7 cellular contexts compared by ENCODE assay signal in the genomic region with DNA sequence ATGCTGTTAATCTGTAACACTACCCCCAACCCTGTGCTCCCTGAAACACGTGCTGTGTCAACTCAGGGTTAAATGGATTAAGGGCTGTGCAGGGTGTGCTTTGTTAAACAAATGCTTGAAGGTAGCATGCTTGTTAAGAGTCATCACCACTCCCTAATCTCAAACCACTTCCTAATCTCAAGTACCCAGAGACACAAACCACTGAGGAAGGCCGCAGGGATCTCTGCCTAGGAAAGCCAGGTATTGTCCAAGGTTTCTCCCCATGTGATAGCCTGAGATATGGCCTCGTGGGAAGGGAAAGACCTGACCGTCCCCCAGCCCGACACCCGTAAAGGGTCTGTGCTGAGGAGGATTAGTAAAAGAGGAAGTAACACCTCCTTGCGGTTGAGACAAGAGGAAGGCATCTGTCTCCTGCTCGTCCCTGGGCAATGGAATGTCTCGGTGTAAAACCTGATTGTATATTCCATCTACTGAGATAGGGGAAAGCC. TPM values are rescaled to one million over a fixed set of nuclear protein-coding genes. Genes with fewer than 3 reads are reported as not detected.
A peak's percentile ranks its signal among the peaks of the same experiment; 100 is the strongest.
DNase-seq lines count a peak whose midpoint lies in the region; ATAC-seq and TF ChIP-seq lines count a peak whose summit lies in the region.
"Not testable (repeated sequence)": the region's sequence is repeated elsewhere in the genome, so short reads cannot be mapped to it uniquely, and the experiment has no call there.

No MANE protein-coding gene starts in this region.

- not testable (repeated sequence) for H3K36me3 Mint-ChIP-seq in H9 (ENCODE audit: insufficient read depth in 1 of 3, low read depth in 3 of 3); natural killer cell treated with Interleukin-12 subunit alpha and Interleukin-12 subunit beta and Interleukin-15 and Interleukin-18, amount 100 ng/mL, for 72 hours
- H3K36me3 Mint-ChIP-seq in activated CD4-positive, alpha-beta memory T cell treated with anti-CD3 and anti-CD28 coated beads for 36 hours: peaks cover 28% of the 10 kb centered on the region
- H3K36me3 Mint-ChIP-seq in activated naive CD4-positive, alpha-beta T cell treated with anti-CD3 and anti-CD28 coated beads, Interleukin-2, amount 50 U/mL, for 72 hours: peaks cover 0 to 16% of the 10 kb centered on the region in 2 donors

- not testable (repeated sequence) for H3K79me1 ChIP-seq in H9 (ENCODE audit: insufficient read depth, low read depth, low read length, poor library complexity, severe bottlenecking)

- H2AFZ ChIP-seq in H9 (ENCODE audit: low read length); SU-DHL-6 (ENCODE audit: low read depth, low read length, severe bottlenecking): not testable (repeated sequence)

- H3K14ac ChIP-seq in H9 (ENCODE audit: insufficient read depth, low read length): not testable (repeated sequence)

- WGBS in H9 (ENCODE audit: extremely low coverage, insufficient read length, low lambda C conversion rate): no CpG with 5 or more reads among the region's 9 CpGs

- H3K18ac ChIP-seq in H9 (ENCODE audit: insufficient read length, low read depth, low read length): not testable (repeated sequence)

- not testable (repeated sequence) for H3K9me3 ChIP-seq in H9 (ENCODE audit: control insufficient read depth, low read depth, low read length); SU-DHL-6 (ENCODE audit: insufficient read depth, low read length); cardiac muscle cell (ENCODE audit: low read depth)

- H2BK15ac ChIP-seq in H9 (ENCODE audit: low read depth, low read length): not testable (repeated sequence)

- H3K4me3 ChIP-seq in SU-DHL-6 (ENCODE audit: insufficient read depth, low read length, poor library complexity, severe bottlenecking); cardiac muscle cell: not testable (repeated sequence)

- H4K8ac ChIP-seq in H9 (replicated peaks; ENCODE audit: insufficient read length, low read depth, low read length): not testable (repeated sequence)

- not testable (repeated sequence) for H4K20me1 ChIP-seq in H9 (ENCODE audit: control insufficient read depth, insufficient read depth, insufficient read length); SU-DHL-6 (ENCODE audit: low read depth, low read length)

- H3K4me1 Mint-ChIP-seq in H9: peaks cover 23 to 31% of the 10 kb centered on the region in 2 experiments
- peaks cover 25% of the 10 kb centered on the region for H3K4me1 Mint-ChIP-seq in activated CD4-positive, alpha-beta memory T cell treated with anti-CD3 and anti-CD28 coated beads for 36 hours (ENCODE audit: low read depth)
- H3K4me1 Mint-ChIP-seq in natural killer cell treated with Interleukin-12 subunit alpha and Interleukin-12 subunit beta and Interleukin-15 and Interleukin-18, amount 100 ng/mL, for 72 hours (ENCODE audit: low read depth in 2 of 2): peaks cover 21 to 26% of the 10 kb centered on the region in 2 donors

- H3K4me2 ChIP-seq in H9 (ENCODE audit: insufficient read depth, insufficient read length, low read length): not testable (repeated sequence)
- H3K4me2 ChIP-seq in SU-DHL-6 (ENCODE audit: low read depth, low read length, poor library complexity, severe bottlenecking): peak overlapping the region; percentile 51

- H3K23ac ChIP-seq in H9 (ENCODE audit: insufficient read length, low read depth, low read length): not testable (repeated sequence)

- H4K5ac ChIP-seq in H9 (ENCODE audit: insufficient read length, low read depth, low read length): peak overlapping the region; percentile 63

- H2BK12ac ChIP-seq in H9 (ENCODE audit: insufficient read length, low read depth, low read length): not testable (repeated sequence)

- not testable (repeated sequence) for H2AK5ac ChIP-seq in H9 (ENCODE audit: insufficient read length, low read length)

- H3K36me3 ChIP-seq in SU-DHL-6 (ENCODE audit: low read length): not testable (repeated sequence)
- peaks cover 24% of the 10 kb centered on the region for H3K36me3 ChIP-seq in cardiac muscle cell

- H3F3A ChIP-seq in SU-DHL-6 (ENCODE audit: insufficient read depth): peaks cover 40% of the 10 kb centered on the region

- intact Hi-C loops in activated CD4-positive, alpha-beta memory T cell treated with anti-CD3 and anti-CD28 coated beads for 36 hours (cut with micrococcal nuclease): not testable (repeated sequence)

- peak; percentile 28; the same call in 1 of the 3 replicates for TF ChIP-seq CTCF in H9 (conservative IDR thresholded peaks at IDR 0.05)
- TF ChIP-seq CTCF in SU-DHL-6 (IDR thresholded peaks at IDR 0.05; ENCODE audit: insufficient read depth, low read length, poor library complexity, severe bottlenecking); cardiac muscle cell (IDR thresholded peaks at IDR 0.05; ENCODE audit: low read depth, low read length): not testable (repeated sequence)

- not testable (repeated sequence) for H2BK20ac ChIP-seq in H9 (ENCODE audit: low read depth, low read length, poor library complexity, severe bottlenecking)

- H3K56ac ChIP-seq in H9 (ENCODE audit: insufficient read length, low read depth, low read length): not testable (repeated sequence)

- H3K4me3 Mint-ChIP-seq in H9: peak overlapping the region in 1 of 2 experiments; percentile 23; a peak in 2 of 5 replicates
- H3K4me3 Mint-ChIP-seq in activated CD4-positive, alpha-beta memory T cell treated with anti-CD3 and anti-CD28 coated beads for 36 hours: peak overlapping the region; percentile 26
- peak overlapping the region; percentile 65 for H3K4me3 Mint-ChIP-seq in natural killer cell treated with Interleukin-12 subunit alpha and Interleukin-12 subunit beta and Interleukin-15 and Interleukin-18, amount 100 ng/mL, for 72 hours

- not testable (repeated sequence) for H3K27me3 ChIP-seq in H9 (ENCODE audit: insufficient read depth, low read length); SU-DHL-6 (ENCODE audit: low read length); cardiac muscle cell

- not testable (repeated sequence) for DNase-seq in H9; cardiac muscle cell (ENCODE audit: low read depth in 1 of 2, low spot score in 1 of 2); natural killer cell treated with Interleukin-12 subunit alpha and Interleukin-12 subunit beta and Interleukin-15 and Interleukin-18, amount 100 ng/mL, for 72 hours (ENCODE audit: low spot score)
- DNase-seq in NCI-H82 (lab: John Stamatoyannopoulos, UW): peak; percentile 88
- DNase-seq in activated CD4-positive, alpha-beta memory T cell treated with anti-CD3 and anti-CD28 coated beads for 36 hours: peak; percentile 35
- DNase-seq in activated naive CD4-positive, alpha-beta T cell treated with anti-CD3 and anti-CD28 coated beads, Interleukin-2, amount 50 U/mL, for 72 hours (ENCODE audit: low spot score in 2 of 2): peak in 1 of 2 donors; percentile 25

- not testable (repeated sequence) for H3K79me2 ChIP-seq in H9 (ENCODE audit: insufficient read depth, low read length); SU-DHL-6 (ENCODE audit: insufficient read depth, low read length)

- not testable (repeated sequence) for H3K23me2 ChIP-seq in H9 (ENCODE audit: insufficient read length, low read depth, low read length, poor library complexity, severe bottlenecking)

- H3K27ac Mint-ChIP-seq in H9: peak overlapping the region; percentile 65 to 92 (median 90); a peak in 5 of 7 replicates
- H3K27ac Mint-ChIP-seq in activated CD4-positive, alpha-beta memory T cell treated with anti-CD3 and anti-CD28 coated beads for 36 hours: peak overlapping the region; percentile 74
- peak overlapping the region; percentile 37 to 82 for H3K27ac Mint-ChIP-seq in activated naive CD4-positive, alpha-beta T cell treated with anti-CD3 and anti-CD28 coated beads, Interleukin-2, amount 50 U/mL, for 72 hours
- H3K27ac Mint-ChIP-seq in natural killer cell treated with Interleukin-12 subunit alpha and Interleukin-12 subunit beta and Interleukin-15 and Interleukin-18, amount 100 ng/mL, for 72 hours: peak overlapping the region; percentile 70 to 85

- CTCF ChIA-PET in activated CD4-positive, alpha-beta memory T cell treated with anti-CD3 and anti-CD28 coated beads for 36 hours (lab: Charles Lee): interaction anchor here (1.5 kb wide), 1 partner anchor 22 kb away, joined by 4 read pairs; a partner anchor contains a TSS

- not testable (repeated sequence) for H3K4me1 ChIP-seq in H9 (ENCODE audit: insufficient read depth, low read length); cardiac muscle cell (ENCODE audit: low read depth)

- ATAC-seq in activated naive CD4-positive, alpha-beta T cell treated with anti-CD3 and anti-CD28 coated beads, Interleukin-2, amount 50 U/mL, for 72 hours; natural killer cell treated with Interleukin-12 subunit alpha and Interleukin-12 subunit beta and Interleukin-15 and Interleukin-18, amount 100 ng/mL, for 72 hours: not testable (repeated sequence)

- not testable (repeated sequence) for H2BK5ac ChIP-seq in H9 (ENCODE audit: insufficient read length, low read length)

- H3K9me3 Mint-ChIP-seq in H9; activated CD4-positive, alpha-beta memory T cell treated with anti-CD3 and anti-CD28 coated beads for 36 hours; activated naive CD4-positive, alpha-beta T cell treated with anti-CD3 and anti-CD28 coated beads, Interleukin-2, amount 50 U/mL, for 72 hours; natural killer cell treated with Interleukin-12 subunit alpha and Interleukin-12 subunit beta and Interleukin-15 and Interleukin-18, amount 100 ng/mL, for 72 hours: not testable (repeated sequence)

- H3K9me2 ChIP-seq in SU-DHL-6 (replicated peaks; ENCODE audit: insufficient read depth, low read length): not testable (repeated sequence)

- not testable (repeated sequence) for H3K27ac ChIP-seq in H9 (ENCODE audit: insufficient read length, low read depth, low read length)
- peak overlapping the region; percentile 60 for H3K27ac ChIP-seq in SU-DHL-6 (ENCODE audit: low read depth, low read length)
- H3K27ac ChIP-seq in cardiac muscle cell: peak overlapping the region; percentile 28

- H3K27me3 Mint-ChIP-seq in H9 (ENCODE audit: low read depth); activated CD4-positive, alpha-beta memory T cell treated with anti-CD3 and anti-CD28 coated beads for 36 hours; natural killer cell treated with Interleukin-12 subunit alpha and Interleukin-12 subunit beta and Interleukin-15 and Interleukin-18, amount 100 ng/mL, for 72 hours: not testable (repeated sequence)

- not testable (repeated sequence) for H3K9ac ChIP-seq in H9 (ENCODE audit: extremely low read depth, insufficient read length, low read length)
- H3K9ac ChIP-seq in SU-DHL-6 (ENCODE audit: low read length): peak overlapping the region; percentile 35; the same call in 1 of the 2 replicates

- H2BK120ac ChIP-seq in H9 (ENCODE audit: low read depth, low read length, poor library complexity, severe bottlenecking): not testable (repeated sequence)

- not testable (repeated sequence) for H3K4ac ChIP-seq in H9 (ENCODE audit: low read depth, low read length)

- POLR2A ChIA-PET in activated CD4-positive, alpha-beta memory T cell treated with anti-CD3 and anti-CD28 coated beads for 36 hours (lab: Charles Lee): interaction anchor here (1.1 kb wide), 1 partner anchor 32 kb away, joined by 5 read pairs; a partner anchor contains a TSS

- not testable (repeated sequence) for H4K91ac ChIP-seq in H9 (ENCODE audit: insufficient read length, low read depth, low read length)

- not testable (repeated sequence) for H3T11ph ChIP-seq in H9 (ENCODE audit: low read length)

RNA-seq across cellular contexts. Expression of a gene that starts 5.3 kb away (rescaled TPM):
- total RNA-seq in H9 (2021): 298 and 306 TPM in 2 replicates
- total RNA-seq in activated CD4-positive, alpha-beta memory T cell treated with anti-CD3 and anti-CD28 coated beads for 36 hours: 100 to 1,000 TPM; 275 to 277 TPM
- 100 to 1,000 TPM; 254 to 286 TPM for total RNA-seq in activated naive CD4-positive, alpha-beta T cell treated with anti-CD3 and anti-CD28 coated beads, Interleukin-2, amount 50 U/mL, for 72 hours
- total RNA-seq in cardiac muscle cell: 282 and 329 TPM in 2 replicates
- polyA plus RNA-seq in cardiac muscle cell: 272 and 289 TPM in 2 replicates
- 100 to 1,000 TPM; 280 to 294 TPM for total RNA-seq in natural killer cell treated with Interleukin-12 subunit alpha and Interleukin-12 subunit beta and Interleukin-15 and Interleukin-18, amount 100 ng/mL, for 72 hours

RNA-seq across cellular contexts. Expression of a gene that starts 14.0 kb away (rescaled TPM):
- 11.2 and 13.7 TPM in 2 replicates for total RNA-seq in H9 (2021)
- total RNA-seq in activated CD4-positive, alpha-beta memory T cell treated with anti-CD3 and anti-CD28 coated beads for 36 hours: 10 to 100 TPM; 22.8 to 25.6 TPM
- total RNA-seq in activated naive CD4-positive, alpha-beta T cell treated with anti-CD3 and anti-CD28 coated beads, Interleukin-2, amount 50 U/mL, for 72 hours: 10 to 100 TPM; 17.9 to 36.1 TPM
- 28.2 and 28.4 TPM in 2 replicates for total RNA-seq in cardiac muscle cell
- 42.3 and 50.1 TPM in 2 replicates for polyA plus RNA-seq in cardiac muscle cell
- 10 to 100 TPM; 33.6 to 34.2 TPM for total RNA-seq in natural killer cell treated with Interleukin-12 subunit alpha and Interleukin-12 subunit beta and Interleukin-15 and Interleukin-18, amount 100 ng/mL, for 72 hours

RNA-seq across cellular contexts. Expression of a gene that starts 22.7 kb away (rescaled TPM):
- 0.04 and 0.09 TPM in 2 replicates for total RNA-seq in H9 (2021)
- total RNA-seq in activated CD4-positive, alpha-beta memory T cell treated with anti-CD3 and anti-CD28 coated beads for 36 hours: 1 to 10 TPM; 1.0 to 1.1 TPM
- total RNA-seq in activated naive CD4-positive, alpha-beta T cell treated with anti-CD3 and anti-CD28 coated beads, Interleukin-2, amount 50 U/mL, for 72 hours: 1 to 10 TPM; 1.0 to 1.5 TPM
- 1.9 and 3.0 TPM in 2 replicates for total RNA-seq in cardiac muscle cell
- polyA plus RNA-seq in cardiac muscle cell: 5.6 and 6.1 TPM in 2 replicates
- total RNA-seq in natural killer cell treated with Interleukin-12 subunit alpha and Interleukin-12 subunit beta and Interleukin-15 and Interleukin-18, amount 100 ng/mL, for 72 hours: 1 to 10 TPM; 3.5 to 5.2 TPM

RNA-seq across cellular contexts. Expression of a gene that starts 25.3 kb away (rescaled TPM):
- 5.9 TPM in 2 replicates for total RNA-seq in H9 (2021)
- total RNA-seq in activated CD4-positive, alpha-beta memory T cell treated with anti-CD3 and anti-CD28 coated beads for 36 hours: 10 to 100 TPM; 46.6 to 47.8 TPM
- total RNA-seq in activated naive CD4-positive, alpha-beta T cell treated with anti-CD3 and anti-CD28 coated beads, Interleukin-2, amount 50 U/mL, for 72 hours: 10 to 100 TPM; 47.9 to 50.1 TPM
- 33.4 and 39.2 TPM in 2 replicates for total RNA-seq in cardiac muscle cell
- polyA plus RNA-seq in cardiac muscle cell: 46.4 and 59.0 TPM in 2 replicates
- 10 to 100 TPM; 28.8 to 31.3 TPM for total RNA-seq in natural killer cell treated with Interleukin-12 subunit alpha and Interleukin-12 subunit beta and Interleukin-15 and Interleukin-18, amount 100 ng/mL, for 72 hours

RNA-seq across cellular contexts. Expression of a gene that starts 31.8 kb away (rescaled TPM):
- 0.20 and 0.39 TPM in 2 replicates for total RNA-seq in H9 (2021)
- 1 to 10 TPM; 4.6 to 4.7 TPM for total RNA-seq in activated CD4-positive, alpha-beta memory T cell treated with anti-CD3 and anti-CD28 coated beads for 36 hours
- 1 to 10 TPM; 5.4 to 9.1 TPM for total RNA-seq in activated naive CD4-positive, alpha-beta T cell treated with anti-CD3 and anti-CD28 coated beads, Interleukin-2, amount 50 U/mL, for 72 hours
- total RNA-seq in cardiac muscle cell: 4.3 and 5.7 TPM in 2 replicates
- polyA plus RNA-seq in cardiac muscle cell: 2.7 and 5.4 TPM in 2 replicates
- 1 to 10 TPM; 1.6 to 9.1 TPM for total RNA-seq in natural killer cell treated with Interleukin-12 subunit alpha and Interleukin-12 subunit beta and Interleukin-15 and Interleukin-18, amount 100 ng/mL, for 72 hours
